11 cellular contexts compared by ENCODE assay signal in the genomic region with DNA sequence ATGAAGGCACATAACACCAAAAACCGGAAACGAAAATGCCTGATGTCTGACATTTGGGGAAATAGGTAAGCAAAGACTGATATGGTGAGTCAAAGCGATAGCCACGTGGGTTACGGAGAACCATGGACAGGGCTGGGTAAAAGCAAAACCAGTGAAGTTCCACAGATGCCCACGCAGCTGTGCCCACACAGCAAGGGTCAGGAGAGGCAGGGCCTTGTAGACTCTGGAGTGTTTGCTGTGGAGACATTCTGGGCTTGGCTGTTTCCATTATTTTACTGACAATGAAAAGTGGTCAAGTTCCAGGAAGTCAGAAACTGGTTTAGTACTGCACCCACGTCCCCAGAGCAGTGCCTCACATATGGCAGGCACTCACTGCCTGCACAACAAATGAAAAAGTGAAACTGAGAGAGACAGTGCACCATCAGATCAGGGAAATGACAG.
A peak's percentile ranks its signal among the peaks of the same experiment; 100 is the strongest.
DNase-seq lines count a peak whose midpoint lies in the region; ATAC-seq and TF ChIP-seq lines count a peak whose summit lies in the region.
"Had no signal": no experiment of that assay in that cellular context is flagged by ENCODE, and none has a peak within 500 bp of the region (broad histone marks: within the 10 kb centered on the region; RNA-seq: fewer than 3 reads in every experiment).

No MANE protein-coding gene starts in this region.

- H3K4me1 Mint-ChIP-seq in T-cell: peaks cover 0 to 11% (median 9%) of the 10 kb centered on the region in 3 donors
- H3K4me1 Mint-ChIP-seq in stimulated activated naive CD8-positive, alpha-beta T cell treated with anti-CD3 and anti-CD28 coated beads, Interleukin-15, Interleukin-2, amounts not matched to agents 100 ng/mL and 50 ng/mL, for 24 hours (ENCODE audit: low read depth): peaks cover 18% of the 10 kb centered on the region

- H3K4me1 ChIP-seq in adrenal gland (replicated peaks in 1 of 2) (no peaks in the 10 kb centered on the region), SJCRH30 (no peaks in the 10 kb centered on the region)
- H3K4me1 ChIP-seq: BE2C had no signal

- WGBS in adrenal gland, 4 donors: 85 to 95% (median 91%) methylated on average over 7 of the region's 7 CpGs

- no peak overlapping the region for H3K4me3 ChIP-seq in adrenal gland
- H3K4me3 ChIP-seq in MG63: no peak overlapping the region
- H3K4me3 ChIP-seq in SJCRH30: no peak overlapping the region
- H3K4me3 ChIP-seq: cardiac muscle cell had no signal

- H3K9me3 ChIP-seq in adrenal gland (replicated peaks in 1 of 3) (no peaks in the 10 kb centered on the region), MG63 (no peaks in the 10 kb centered on the region), SJCRH30 (replicated peaks) (no peaks in the 10 kb centered on the region)
- H3K9me3 ChIP-seq: BE2C had no signal

- CTCF ChIA-PET in T-cell (lab: Charles Lee): interaction anchor here in 1 of 2 donors (0.6 kb wide), 1 partner anchor 11 kb away, joined by 3 read pairs; no protein-coding TSS in a partner anchor

- peaks cover 50% of the 10 kb centered on the region for H3K36me3 Mint-ChIP-seq in T-cell
- peaks cover 4% of the 10 kb centered on the region for H3K36me3 Mint-ChIP-seq in stimulated activated naive CD8-positive, alpha-beta T cell treated with anti-CD3 and anti-CD28 coated beads, Interleukin-15, Interleukin-2, amounts not matched to agents 100 ng/mL and 50 ng/mL, for 24 hours (ENCODE audit: low read depth)

- H3K27me3 ChIP-seq in adrenal gland: no peaks in the 10 kb centered on the region
- no peaks in the 10 kb centered on the region for H3K27me3 ChIP-seq in MG63
- H3K27me3 ChIP-seq in SJCRH30: no peaks in the 10 kb centered on the region
- H3K27me3 ChIP-seq: BE2C, cardiac muscle cell had no signal

- intact Hi-C loops in adrenal gland (cut with DNase I): no loop called here

- H3K27ac ChIP-seq in adrenal gland (no peak overlapping the region), SJCRH30 (no peak overlapping the region)
- H3K27ac ChIP-seq: cardiac muscle cell had no signal

- POLR2A ChIA-PET in T-cell (lab: Charles Lee): no interaction called here

- peak overlapping the region; percentile 33 to 41 for H3K27ac Mint-ChIP-seq in T-cell
- peak overlapping the region; percentile 38 for H3K27ac Mint-ChIP-seq in stimulated activated naive CD8-positive, alpha-beta T cell treated with anti-CD3 and anti-CD28 coated beads, Interleukin-15, Interleukin-2, amounts not matched to agents 100 ng/mL and 50 ng/mL, for 24 hours

- ATAC-seq in HG02884 (IDR thresholded peaks at IDR 0.05; ENCODE audit: unreplicated experiment): peak; percentile 87
- ATAC-seq in T-cell (replicated peaks in 1 of 4): peak in 1 of 4 experiments; percentile 42

- TF ChIP-seq CTCF in adrenal gland (IDR thresholded peaks at IDR 0.05): no peak

- H3K4me3 Mint-ChIP-seq in T-cell: peak overlapping the region in 1 of 3 donors; percentile 32
- no peak overlapping the region for H3K4me3 Mint-ChIP-seq in stimulated activated naive CD8-positive, alpha-beta T cell treated with anti-CD3 and anti-CD28 coated beads, Interleukin-15, Interleukin-2, amounts not matched to agents 100 ng/mL and 50 ng/mL, for 24 hours

- DNase-seq in activated naive CD4-positive, alpha-beta T cell treated with Interleukin-2 at 50 U/mL for 16 hours: peak; percentile 67
- no peak for DNase-seq in activated naive CD4-positive, alpha-beta T cell (lab: John Stamatoyannopoulos, UW)
- DNase-seq in T-cell: no peak
- DNase-seq in adrenal gland: no peak
- DNase-seq in MG63: no peak
- DNase-seq in SJCRH30: no peak
- DNase-seq: BE2C, SIG-M5 had no signal

- H3K9me3 Mint-ChIP-seq in T-cell: no peaks in the 10 kb centered on the region
- H3K9me3 Mint-ChIP-seq in stimulated activated naive CD8-positive, alpha-beta T cell treated with anti-CD3 and anti-CD28 coated beads, Interleukin-15, Interleukin-2, amounts not matched to agents 100 ng/mL and 50 ng/mL, for 24 hours: no peaks in the 10 kb centered on the region

- H3K27me3 Mint-ChIP-seq in T-cell: no peaks in the 10 kb centered on the region
- no peaks in the 10 kb centered on the region for H3K27me3 Mint-ChIP-seq in stimulated activated naive CD8-positive, alpha-beta T cell treated with anti-CD3 and anti-CD28 coated beads, Interleukin-15, Interleukin-2, amounts not matched to agents 100 ng/mL and 50 ng/mL, for 24 hours

- H3K36me3 ChIP-seq in adrenal gland (replicated peaks in 1 of 2) (peaks cover 0 to 46% of the 10 kb centered on the region in 2 donors), MG63 (peaks cover 8% of the 10 kb centered on the region), SJCRH30 (no peaks in the 10 kb centered on the region)
- H3K36me3 ChIP-seq: BE2C, cardiac muscle cell had no signal

- no peak for TF ChIP-seq POLR2A in adrenal gland (IDR thresholded peaks at IDR 0.05)
